1 cellular context compared by ENCODE assay signal in genomic region chr15:66586155-66586976, GRCh38.
A peak's percentile ranks its signal among the peaks of the same experiment; 100 is the strongest.
TF ChIP-seq lines count a peak whose summit lies in the region.

No MANE protein-coding gene starts in this region.

TF ChIP-seq in K562, 482 proteins besides CTCF, POLR2A, EP300 and RAD21 (continued from another document and continues in another):
- no peak for TF ChIP-seq SRSF3 (IDR thresholded peaks at IDR 0.05; ENCODE audit: insufficient read depth, low read length)
- peak in 1 of 2 experiments; percentile 59; a peak in 1 of 4 replicates for TF ChIP-seq SIN3A (IDR thresholded peaks at IDR 0.05; ENCODE audit: borderline replicate concordance in 2 of 2, control insufficient read depth in 1 of 2, low read depth in 2 of 2, low read length in 2 of 2)
- no peak for TF ChIP-seq CBX2 (IDR thresholded peaks at IDR 0.05; ENCODE audit: insufficient read depth, low read length, poor library complexity, severe bottlenecking)
- no peak for TF ChIP-seq MTA1 (IDR thresholded peaks at IDR 0.05; ENCODE audit: borderline replicate concordance)
- no peak for TF ChIP-seq ZNF444 (CRISPR knock-in tag; IDR thresholded peaks at IDR 0.05)
- TF ChIP-seq THRAP3 (IDR thresholded peaks at IDR 0.05; ENCODE audit: borderline replicate concordance), result no peak
- no peak for TF ChIP-seq ZNF57 (CRISPR knock-in tag; IDR thresholded peaks at IDR 0.05)
- TF ChIP-seq TFAM (CRISPR knock-in tag; conservative IDR thresholded peaks at IDR 0.05), result no peak
- no peak for TF ChIP-seq ZNF143 (CRISPR knock-in tag; IDR thresholded peaks at IDR 0.05)
- no peak for TF ChIP-seq FOXJ3 (CRISPR knock-in tag; IDR thresholded peaks at IDR 0.05)
- peak in 1 of 3 experiments; percentile 54 for TF ChIP-seq YY1 (IDR thresholded peaks at IDR 0.05; ENCODE audit: borderline replicate concordance in 1 of 3, control insufficient read depth in 1 of 3, extremely low read depth in 1 of 3, insufficient read depth in 3 of 3, insufficient read length in 1 of 3, insufficient replicate concordance in 2 of 3, low read depth in 1 of 3, low read length in 2 of 3)
- TF ChIP-seq ZBTB7A (IDR thresholded peaks at IDR 0.05; ENCODE audit: borderline replicate concordance, control insufficient read depth, low read depth, low read length), result no peak; the same call in 1 of the 2 replicates
- no peak for TF ChIP-seq CAMTA2 (CRISPR knock-in tag; conservative IDR thresholded peaks at IDR 0.05)
- TF ChIP-seq ZNF436 (CRISPR knock-in tag; IDR thresholded peaks at IDR 0.05), result no peak
- no peak for TF ChIP-seq ZNF699 (CRISPR knock-in tag; IDR thresholded peaks at IDR 0.05; ENCODE audit: insufficient replicate concordance)
- TF ChIP-seq ZNF407 (IDR thresholded peaks at IDR 0.05; ENCODE audit: low read depth), result no peak
- TF ChIP-seq MAZ (CRISPR knock-in tag; conservative IDR thresholded peaks at IDR 0.05 in 1 of 2, IDR thresholded peaks at IDR 0.05 in 1 of 2), result no peak
- no peak for TF ChIP-seq KDM5B (IDR thresholded peaks at IDR 0.05; ENCODE audit: insufficient replicate concordance, low read depth, low read length)
- no peak for TF ChIP-seq ZNF408 (CRISPR knock-in tag; IDR thresholded peaks at IDR 0.05; ENCODE audit: low read depth)
- no peak for TF ChIP-seq FUS (optimal IDR thresholded peaks at IDR 0.05; ENCODE audit: low read depth, low read length)
- TF ChIP-seq JUN (IDR thresholded peaks at IDR 0.05; ENCODE audit: borderline replicate concordance, low read depth, low read length), result no peak
- TF ChIP-seq JUN (CRISPR knock-in tag; IDR thresholded peaks at IDR 0.05; ENCODE audit: borderline replicate concordance), result no peak
- TF ChIP-seq IRF1 (CRISPR knock-in tag; IDR thresholded peaks at IDR 0.05; ENCODE audit: borderline replicate concordance), result no peak
- TF ChIP-seq ZNF23 (CRISPR knock-in tag; IDR thresholded peaks at IDR 0.05), result no peak
- no peak for TF ChIP-seq BMI1 (IDR thresholded peaks at IDR 0.05; ENCODE audit: low read length)
- no peak for TF ChIP-seq FOSL1 (tag; conservative IDR thresholded peaks at IDR 0.05)
- TF ChIP-seq HDGF (IDR thresholded peaks at IDR 0.05), result peak; percentile 49; the same call in 1 of the 2 replicates
- no peak for TF ChIP-seq ZNF586 (CRISPR knock-in tag; conservative IDR thresholded peaks at IDR 0.05)
- TF ChIP-seq BRD9 (IDR thresholded peaks at IDR 0.05; ENCODE audit: low read depth, partially characterized antibody), result no peak
- TF ChIP-seq CC2D1A (IDR thresholded peaks at IDR 0.05), result no peak
- TF ChIP-seq KAT8 (IDR thresholded peaks at IDR 0.05; ENCODE audit: low read depth), result no peak
- TF ChIP-seq TARDBP (IDR thresholded peaks at IDR 0.05), result no peak
- no peak for TF ChIP-seq ZNF184 (CRISPR knock-in tag; IDR thresholded peaks at IDR 0.05)
- TF ChIP-seq E2F4 (CRISPR knock-in tag; IDR thresholded peaks at IDR 0.05; ENCODE audit: low read depth), result no peak
- no peak for TF ChIP-seq MIER1 (IDR thresholded peaks at IDR 0.05; ENCODE audit: low read depth)
- no peak for TF ChIP-seq PML (IDR thresholded peaks at IDR 0.05; ENCODE audit: low read length)
- TF ChIP-seq PKNOX1 (IDR thresholded peaks at IDR 0.05), result peak; percentile 50
- TF ChIP-seq CHD2 (IDR thresholded peaks at IDR 0.05; ENCODE audit: low read depth, low read length), result no peak
- no peak for TF ChIP-seq SAFB (IDR thresholded peaks at IDR 0.05; ENCODE audit: borderline replicate concordance, low read depth, low read length)
- TF ChIP-seq RREB1 (CRISPR knock-in tag; IDR thresholded peaks at IDR 0.05), result no peak
- no peak for TF ChIP-seq ZHX1 (conservative IDR thresholded peaks at IDR 0.05; ENCODE audit: low read length)
